ENCODE assay signal across 11 cellular contexts in the genomic region with DNA sequence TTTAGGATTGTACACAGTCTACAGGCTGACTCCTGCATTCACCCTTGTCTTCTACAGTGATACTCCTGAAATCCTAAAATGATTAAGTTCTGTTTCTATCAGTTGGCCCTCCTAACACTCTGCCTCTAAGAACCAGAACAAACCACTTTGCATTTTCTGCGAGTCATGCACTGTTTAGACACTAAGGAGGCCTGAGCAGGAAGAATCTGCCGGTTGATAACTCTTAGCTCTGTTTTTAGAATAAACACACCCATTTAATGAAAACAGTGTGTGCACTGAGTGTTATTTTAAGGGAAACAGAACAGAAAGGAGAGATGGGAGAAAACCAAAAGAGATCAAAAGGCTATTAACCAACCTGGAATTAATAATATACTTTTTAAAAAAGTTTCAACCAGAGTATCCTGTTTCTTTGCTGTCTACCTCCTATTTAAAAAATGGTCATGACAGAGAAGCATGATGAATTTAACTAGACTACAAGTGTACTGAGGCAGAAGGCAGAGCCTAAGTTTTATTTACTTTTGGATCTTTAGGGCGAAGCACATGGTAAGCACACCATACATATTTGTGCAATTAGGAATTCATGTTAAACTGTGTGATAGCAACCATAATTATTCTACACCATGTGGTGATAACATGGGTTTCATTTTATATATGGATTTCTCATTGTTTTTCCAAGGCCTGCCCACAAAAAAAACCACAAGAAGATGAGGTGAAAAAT. TPM values are rescaled to one million over a fixed set of nuclear protein-coding genes. Genes with fewer than 3 reads are reported as not detected.
DNase-seq lines count a peak whose midpoint lies in the region; ATAC-seq and TF ChIP-seq lines count a peak whose summit lies in the region.
"Had no signal": no experiment of that assay in that cellular context is flagged by ENCODE, and none has a peak within 500 bp of the region (broad histone marks: within the 10 kb centered on the region; RNA-seq: fewer than 3 reads in every experiment).

No MANE protein-coding gene starts in this region.

- H3K36me3 ChIP-seq in ACC112 (ENCODE audit: insufficient read depth, low read length): no peaks in the 10 kb centered on the region
- no peaks in the 10 kb centered on the region for H3K36me3 ChIP-seq in SK-N-MC (ENCODE audit: insufficient read depth, low read length)
- H3K36me3 ChIP-seq: spleen had no signal

- H3K4me3 ChIP-seq in ACC112 (ENCODE audit: low read depth, low read length) (no peak overlapping the region), SK-N-MC (no peak overlapping the region), fibroblast of villous mesenchyme (ENCODE audit: low read depth, low read length) (no peak overlapping the region)
- H3K4me3 ChIP-seq: PC-9, spleen had no signal

- no peak for TF ChIP-seq CTCF in fibroblast of villous mesenchyme (IDR thresholded peaks at IDR 0.05; ENCODE audit: insufficient read depth, low read depth, low read length)

- H3K9me3 ChIP-seq in SK-N-MC (ENCODE audit: low read depth, low read length): no peaks in the 10 kb centered on the region
- H3K9me3 ChIP-seq: spleen had no signal

- peaks cover 9% of the 10 kb centered on the region for H3K4me1 ChIP-seq in ACC112 (ENCODE audit: control insufficient read depth, insufficient read depth, low read length, unreplicated experiment)
- H3K4me1 ChIP-seq: spleen had no signal

- ATAC-seq in HG03457 (IDR thresholded peaks at IDR 0.05; ENCODE audit: unreplicated experiment) (no peak), HG03460 (IDR thresholded peaks at IDR 0.05; ENCODE audit: unreplicated experiment) (no peak)
- ATAC-seq: stimulated activated naive CD8-positive, alpha-beta T cell treated with anti-CD3 and anti-CD28 coated beads, Interleukin-15, Interleukin-2, amounts not matched to agents 100 U/mL and 50 U/mL, for 24 hours had no signal

- H3K27me3 ChIP-seq in ACC112 (ENCODE audit: insufficient read depth, low read length): no peaks in the 10 kb centered on the region
- H3K27me3 ChIP-seq: spleen had no signal

- peak overlapping the region; percentile 47 for H3K27ac ChIP-seq in ACC112 (ENCODE audit: low read depth, low read length)
- peak overlapping the region; percentile 53 for H3K27ac ChIP-seq in SK-N-MC
- H3K27ac ChIP-seq: PC-9, spleen had no signal

- H2AFZ ChIP-seq in ACC112 (ENCODE audit: low read length, unreplicated experiment): peak overlapping the region; percentile 92
- H2AFZ ChIP-seq: PC-9 had no signal

- no peak for DNase-seq in SK-N-MC (ENCODE audit: low read depth, low spot score)
- peak; percentile 30 for DNase-seq in fibroblast of villous mesenchyme (ENCODE audit: low read depth)
- no peak for DNase-seq in RKO (ENCODE audit: low spot score)
- DNase-seq: activated CD4-positive, CD25-positive, alpha-beta regulatory T cell; NCI-H2029; PC-9; spleen; stimulated activated naive CD8-positive, alpha-beta T cell treated with anti-CD3 and anti-CD28 coated beads, Interleukin-15, Interleukin-2, amounts not matched to agents 100 U/mL and 50 U/mL, for 24 hours had no signal

- H3K79me2 ChIP-seq in ACC112 (ENCODE audit: control insufficient read depth, insufficient read depth, low read length, unreplicated experiment): no peaks in the 10 kb centered on the region

- peak overlapping the region; percentile 10 for H3K9ac ChIP-seq in SK-N-MC (ENCODE audit: insufficient read length)

RNA-seq across cellular contexts. Expression of a gene that starts 22.7 kb away (rescaled TPM):
- 91.5 and 125 TPM in 2 replicates for total RNA-seq in fibroblast of villous mesenchyme

RNA-seq across cellular contexts. Expression of a gene that starts 42.3 kb away (rescaled TPM):
- 1.6 and 4.3 TPM in 2 replicates for total RNA-seq in fibroblast of villous mesenchyme

RNA-seq across cellular contexts. Expression of a gene that starts 48.8 kb away (rescaled TPM):
- 51.8 and 61.8 TPM in 2 replicates for total RNA-seq in fibroblast of villous mesenchyme

RNA-seq across cellular contexts. Expression of a gene that starts 51.3 kb away (rescaled TPM):
- 34.1 and 56.1 TPM in 2 replicates for total RNA-seq in fibroblast of villous mesenchyme
